Comparison of ENCODE assay signal across 1 cellular context in genomic region chr1:161726631-161727342, GRCh38.
A peak's percentile ranks its signal among the peaks of the same experiment; 100 is the strongest.
TF ChIP-seq lines count a peak whose summit lies in the region.

No MANE protein-coding gene starts in this region.

TF ChIP-seq in IMR-90, 13 proteins besides CTCF, POLR2A, EP300 and RAD21:
- TF ChIP-seq USF2 (IDR thresholded peaks at IDR 0.05; ENCODE audit: low read depth, low read length) (peak; percentile 2; the same call in 1 of the 2 replicates), FOS (IDR thresholded peaks at IDR 0.05; ENCODE audit: low read depth, low read length) (no peak), BHLHE40 (IDR thresholded peaks at IDR 0.05; ENCODE audit: low read depth, low read length) (peak; percentile 74), MAZ (IDR thresholded peaks at IDR 0.05; ENCODE audit: borderline replicate concordance, low read depth, low read length) (peak; percentile 14; the same call in 1 of the 2 replicates)
